Comparison of ENCODE assay signal across 25 cellular contexts in the genomic region with DNA sequence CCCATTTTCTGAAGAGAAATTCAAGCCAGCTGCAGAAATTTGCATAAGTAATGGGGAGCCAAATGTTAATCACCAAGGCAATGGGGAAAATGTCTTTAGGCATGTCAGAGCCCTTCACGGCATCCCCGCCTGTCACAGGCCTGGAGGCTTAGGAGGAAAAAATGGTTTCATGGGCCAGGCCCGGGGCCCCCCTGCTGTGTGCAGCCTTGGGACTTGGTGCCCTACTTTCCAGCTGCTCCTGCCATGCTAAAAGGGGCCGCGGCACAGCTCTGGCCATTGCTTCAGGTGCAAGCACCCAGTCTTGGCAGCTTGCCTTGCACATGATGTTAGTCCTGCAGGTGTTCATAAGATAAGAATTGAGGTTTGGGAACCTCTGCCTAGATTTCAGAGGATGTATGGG.
"Had no signal": no experiment of that assay in that cellular context is flagged by ENCODE, and none has a peak within 500 bp of the region (broad histone marks: within the 10 kb centered on the region; RNA-seq: fewer than 3 reads in every experiment).

No MANE protein-coding gene starts in this region.

- H3K4me2 ChIP-seq: hepatocyte had no signal

- H3K27ac ChIP-seq: dorsolateral prefrontal cortex, epithelial cell of prostate, gastroesophageal sphincter, heart left ventricle, hepatocyte, lower lobe of right lung, prostate gland, sigmoid colon, thoracic aorta, tibial nerve, upper lobe of left lung, uterus had no signal

- H3K4me1 Mint-ChIP-seq: naive B cell; stimulated activated naive B cell treated with anti-CD40 and anti-IgM and Interleukin-4, amounts not matched to agents 10 μg/mL and 1 μg/mL and 100 μg/mL, for 72 hours had no signal

- H3K27ac Mint-ChIP-seq: naive B cell; natural killer cell treated with Interleukin-12 subunit alpha and Interleukin-12 subunit beta and Interleukin-15 and Interleukin-18, amount 100 ng/mL, for 72 hours; stimulated activated naive B cell treated with anti-CD40 and anti-IgM and Interleukin-4, amounts not matched to agents 10 μg/mL and 1 μg/mL and 100 μg/mL, for 72 hours; stimulated activated naive CD8-positive, alpha-beta T cell treated with anti-CD3 and anti-CD28 coated beads, Interleukin-15, Interleukin-2, amounts not matched to agents 100 ng/mL and 50 ng/mL, for 24 hours had no signal

- H3K79me2 ChIP-seq: hepatocyte had no signal

- H3K4me3 Mint-ChIP-seq: naive B cell; natural killer cell treated with Interleukin-12 subunit alpha and Interleukin-12 subunit beta and Interleukin-15 and Interleukin-18, amount 100 ng/mL, for 72 hours; stimulated activated naive B cell treated with anti-CD40 and anti-IgM and Interleukin-4, amounts not matched to agents 10 μg/mL and 1 μg/mL and 100 μg/mL, for 72 hours; stimulated activated naive CD8-positive, alpha-beta T cell treated with anti-CD3 and anti-CD28 coated beads, Interleukin-15, Interleukin-2, amounts not matched to agents 100 ng/mL and 50 ng/mL, for 24 hours had no signal

- DNase-seq: cerebellar nuclear complex; dorsolateral prefrontal cortex; effector CD4-positive, alpha-beta T cell; foreskin fibroblast; heart left ventricle; islet precursor cell; left ventricle myocardium superior; lower lobe of right lung; naive B cell; nucleus accumbens; sigmoid colon; stimulated activated naive B cell treated with anti-CD40 and anti-IgM and Interleukin-4, amounts not matched to agents 10 μg/mL and 1 μg/mL and 100 μg/mL, for 72 hours; uterus had no signal

- H3K4me3 ChIP-seq: dorsolateral prefrontal cortex, gastroesophageal sphincter, heart left ventricle, hepatocyte, lower lobe of right lung, prostate gland, sigmoid colon, thoracic aorta, tibial nerve, upper lobe of left lung, uterus had no signal

- H3K9me3 ChIP-seq: prostate gland, thoracic aorta, uterus had no signal

- ATAC-seq: esophagus mucosa; gastroesophageal sphincter; heart left ventricle; left ventricle myocardium superior; lower lobe of right lung; natural killer cell treated with Interleukin-12 subunit alpha and Interleukin-12 subunit beta and Interleukin-15 and Interleukin-18, amount 100 ng/mL, for 72 hours; right cardiac atrium; stimulated activated naive B cell treated with anti-CD40 and anti-IgM and Interleukin-4, amounts not matched to agents 10 μg/mL and 1 μg/mL and 100 μg/mL, for 72 hours had no signal

- FAIRE-seq: colon had no signal

- H3K36me3 ChIP-seq: gastroesophageal sphincter, heart left ventricle, lower lobe of right lung, prostate gland, sigmoid colon, thoracic aorta, tibial nerve, upper lobe of left lung, uterus had no signal

- H2AFZ ChIP-seq: hepatocyte had no signal

- H3K27me3 Mint-ChIP-seq: naive B cell; natural killer cell treated with Interleukin-12 subunit alpha and Interleukin-12 subunit beta and Interleukin-15 and Interleukin-18, amount 100 ng/mL, for 72 hours; stimulated activated naive B cell treated with anti-CD40 and anti-IgM and Interleukin-4, amounts not matched to agents 10 μg/mL and 1 μg/mL and 100 μg/mL, for 72 hours; stimulated activated naive CD8-positive, alpha-beta T cell treated with anti-CD3 and anti-CD28 coated beads, Interleukin-15, Interleukin-2, amounts not matched to agents 100 ng/mL and 50 ng/mL, for 24 hours had no signal

- H3K27me3 ChIP-seq: dorsolateral prefrontal cortex, gastroesophageal sphincter, heart left ventricle, hepatocyte, sigmoid colon, upper lobe of left lung, uterus had no signal

- H3K4me1 ChIP-seq: gastroesophageal sphincter, heart left ventricle, lower lobe of right lung, prostate gland, sigmoid colon, tibial nerve, upper lobe of left lung, uterus had no signal

- H3K36me3 Mint-ChIP-seq: naive B cell; stimulated activated naive B cell treated with anti-CD40 and anti-IgM and Interleukin-4, amounts not matched to agents 10 μg/mL and 1 μg/mL and 100 μg/mL, for 72 hours had no signal
